In genomic region chr5:36713541-36713940, GRCh38 we compare ENCODE assay signal across 35 cellular contexts.
"Had no signal": no experiment of that assay in that cellular context is flagged by ENCODE, and none has a peak within 500 bp of the region (broad histone marks: within the 10 kb centered on the region; RNA-seq: fewer than 3 reads in every experiment).

No MANE protein-coding gene starts in this region.

- H3K27me3 ChIP-seq: MG63 had no signal

- H3K36me3 ChIP-seq: MG63 had no signal

- H3K9ac ChIP-seq: KMS-11 had no signal

- H3K4me2 ChIP-seq: KMS-11 had no signal

- H3K9me3 ChIP-seq: MG63 had no signal

- H3K27ac ChIP-seq: KMS-11 had no signal

- H3K4me3 ChIP-seq: MG63 had no signal

- DNase-seq: Karpas-422, Kasumi-1, MG63, MM.1S, MV-4-11, NCI-H1048, NCI-H1092, NCI-H1092 treated with DMSO at 0.1 percent for 48 hours, NCI-H1105, NCI-H1105 treated with DMSO at 0.1 percent for 48 hours, NCI-H1417, NCI-H1417 treated with DMSO at 0.1 percent for 48 hours, NCI-H1436, NCI-H1436 treated with DMSO at 0.1 percent for 48 hours, NCI-H146, NCI-H1694, NCI-H1694 treated with DMSO at 0.1 percent for 48 hours, NCI-H187, NCI-H187 treated with DMSO at 0.1 percent for 48 hours, NCI-H1930, NCI-H2029, NCI-H2029 treated with DMSO at 0.1 percent for 48 hours, NCI-H2081, NCI-H2081 treated with DMSO at 0.1 percent for 48 hours, NCI-H2107, NCI-H2171, NCI-H2171 treated with DMSO at 0.1 percent for 48 hours, NCI-H2227 treated with DMSO at 0.1 percent for 48 hours, NCI-H226, NCI-H345, NCI-H446, NCI-H446 treated with DMSO at 0.1 percent for 48 hours, NCI-H510A, NCI-H510A treated with DMSO at 0.1 percent for 48 hours had no signal
